In genomic region chr14:82855912-82856381, GRCh38 we compare ENCODE assay signal across 8 cellular contexts.
A peak's percentile ranks its signal among the peaks of the same experiment; 100 is the strongest.
DNase-seq lines count a peak whose midpoint lies in the region; ATAC-seq and TF ChIP-seq lines count a peak whose summit lies in the region.

No MANE protein-coding gene starts in this region.

- no peak overlapping the region for H3K4me3 ChIP-seq in body of pancreas

- no peaks in the 10 kb centered on the region for H3K36me3 Mint-ChIP-seq in neural crest cell (ENCODE audit: low read depth)

- peaks cover 5% of the 10 kb centered on the region for H3K4me1 Mint-ChIP-seq in neural crest cell

- H3K27ac Mint-ChIP-seq in neural crest cell (ENCODE audit: unreplicated experiment), result no peak overlapping the region

- no peaks in the 10 kb centered on the region for H3K27me3 ChIP-seq in body of pancreas

- H3K9me3 Mint-ChIP-seq in neural crest cell, result no peaks in the 10 kb centered on the region

- intact Hi-C loops in body of pancreas (cut with DNase I), result no loop called here

- DNase-seq in NCI-H146 treated with DMSO at 0.1 percent for 48 hours (lab: John Stamatoyannopoulos, UW; ENCODE audit: unreplicated experiment), result peak; percentile 30
- no peak for DNase-seq in body of pancreas
- DNase-seq in neural crest cell (ENCODE audit: low read depth, low spot score), result no peak

- WGBS in body of pancreas, 2 donors, result 13 to 25% methylated on average over 3 of the region's 3 CpGs

- no peak for TF ChIP-seq POLR2A in body of pancreas (IDR thresholded peaks at IDR 0.05)

- no peak overlapping the region for H3K27ac ChIP-seq in body of pancreas

- H3K36me3 ChIP-seq in body of pancreas (replicated peaks in 1 of 2; ENCODE audit: insufficient read depth in 1 of 2, low read depth in 2 of 2), result no peaks in the 10 kb centered on the region

- H3K9me3 ChIP-seq in body of pancreas, result no peaks in the 10 kb centered on the region

- H3K27me3 Mint-ChIP-seq in neural crest cell (ENCODE audit: low read depth), result no peaks in the 10 kb centered on the region

- no peaks in the 10 kb centered on the region for H3K4me1 ChIP-seq in body of pancreas

- TF ChIP-seq CTCF in GM12872 (IDR thresholded peaks at IDR 0.05; ENCODE audit: insufficient read depth, low read depth, low read length) (peak; percentile 42; the same call in 2 of the 3 replicates), body of pancreas (IDR thresholded peaks at IDR 0.05) (peak in 6 of 7 experiments; percentile 31 to 55 (median 40)), neural crest cell (conservative IDR thresholded peaks at IDR 0.05) (peak; percentile 75)

- no peak overlapping the region for H3K4me3 Mint-ChIP-seq in neural crest cell

- ATAC-seq in body of pancreas (no peak), GM18520 (IDR thresholded peaks at IDR 0.05; ENCODE audit: unreplicated experiment) (no peak), GM21447 (IDR thresholded peaks at IDR 0.05; ENCODE audit: unreplicated experiment) (no peak), HG02981 (IDR thresholded peaks at IDR 0.05; ENCODE audit: unreplicated experiment) (no peak), GM18861 (IDR thresholded peaks at IDR 0.05; ENCODE audit: unreplicated experiment) (no peak)
